ENCODE assay signal across 1 cellular context in the genomic region with DNA sequence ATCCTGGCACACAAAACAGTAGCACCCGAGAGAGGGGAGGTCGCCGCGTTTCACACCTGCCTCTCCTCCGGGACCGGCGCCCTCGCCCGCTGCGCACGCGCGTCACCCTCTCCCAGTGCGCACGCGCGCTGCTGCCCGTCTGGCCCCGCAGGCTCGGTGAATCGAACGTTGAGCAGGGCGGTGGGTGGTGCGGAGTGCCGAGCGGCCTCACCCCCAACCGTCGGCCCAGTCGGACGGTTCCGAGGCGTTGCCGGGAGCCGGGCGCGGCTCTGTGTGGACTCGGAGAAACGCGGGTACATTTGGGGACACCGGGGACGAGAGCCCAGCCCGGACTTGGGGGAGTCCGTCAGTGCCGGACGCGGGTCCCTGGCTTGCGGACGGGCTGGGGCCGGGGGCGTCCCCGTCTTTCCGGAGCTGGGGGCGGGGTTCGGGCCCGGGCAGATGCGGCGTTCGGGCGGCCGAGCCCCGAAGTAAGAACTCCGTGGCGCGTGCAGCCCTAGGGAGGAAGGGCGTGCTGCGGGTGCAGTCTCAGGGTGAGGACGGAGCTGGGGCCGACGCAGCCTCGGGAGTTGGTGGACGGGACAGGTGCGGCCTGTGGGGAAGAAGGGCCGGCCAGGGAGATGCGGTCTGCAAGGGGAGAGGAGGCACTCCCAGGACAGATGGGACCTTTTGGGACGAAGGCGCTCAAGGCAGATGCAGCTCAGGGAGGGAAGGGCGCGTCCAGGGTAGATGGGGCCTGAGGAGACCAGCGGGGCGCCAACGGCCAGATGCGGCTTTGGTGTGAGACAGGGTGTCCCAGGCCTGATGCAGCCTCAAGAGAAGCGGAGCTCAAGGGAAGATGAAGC.
TF ChIP-seq lines count a peak whose summit lies in the region.

A gene with protein sequence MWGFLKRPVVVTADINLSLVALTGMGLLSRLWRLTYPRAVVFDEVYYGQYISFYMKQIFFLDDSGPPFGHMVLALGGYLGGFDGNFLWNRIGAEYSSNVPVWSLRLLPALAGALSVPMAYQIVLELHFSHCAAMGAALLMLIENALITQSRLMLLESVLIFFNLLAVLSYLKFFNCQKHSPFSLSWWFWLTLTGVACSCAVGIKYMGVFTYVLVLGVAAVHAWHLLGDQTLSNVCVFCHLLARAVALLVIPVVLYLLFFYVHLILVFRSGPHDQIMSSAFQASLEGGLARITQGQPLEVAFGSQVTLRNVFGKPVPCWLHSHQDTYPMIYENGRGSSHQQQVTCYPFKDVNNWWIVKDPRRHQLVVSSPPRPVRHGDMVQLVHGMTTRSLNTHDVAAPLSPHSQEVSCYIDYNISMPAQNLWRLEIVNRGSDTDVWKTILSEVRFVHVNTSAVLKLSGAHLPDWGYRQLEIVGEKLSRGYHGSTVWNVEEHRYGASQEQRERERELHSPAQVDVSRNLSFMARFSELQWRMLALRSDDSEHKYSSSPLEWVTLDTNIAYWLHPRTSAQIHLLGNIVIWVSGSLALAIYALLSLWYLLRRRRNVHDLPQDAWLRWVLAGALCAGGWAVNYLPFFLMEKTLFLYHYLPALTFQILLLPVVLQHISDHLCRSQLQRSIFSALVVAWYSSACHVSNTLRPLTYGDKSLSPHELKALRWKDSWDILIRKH (plus strand): TSS at position 138 of the 845 bp plus-strand sequence. CDS start 1,301 bp downstream, outside the sequence.

TF ChIP-seq in K562, 482 proteins besides CTCF, POLR2A, EP300 and RAD21 (continued from another document and continues in another):
- TF ChIP-seq, protein P1, sequence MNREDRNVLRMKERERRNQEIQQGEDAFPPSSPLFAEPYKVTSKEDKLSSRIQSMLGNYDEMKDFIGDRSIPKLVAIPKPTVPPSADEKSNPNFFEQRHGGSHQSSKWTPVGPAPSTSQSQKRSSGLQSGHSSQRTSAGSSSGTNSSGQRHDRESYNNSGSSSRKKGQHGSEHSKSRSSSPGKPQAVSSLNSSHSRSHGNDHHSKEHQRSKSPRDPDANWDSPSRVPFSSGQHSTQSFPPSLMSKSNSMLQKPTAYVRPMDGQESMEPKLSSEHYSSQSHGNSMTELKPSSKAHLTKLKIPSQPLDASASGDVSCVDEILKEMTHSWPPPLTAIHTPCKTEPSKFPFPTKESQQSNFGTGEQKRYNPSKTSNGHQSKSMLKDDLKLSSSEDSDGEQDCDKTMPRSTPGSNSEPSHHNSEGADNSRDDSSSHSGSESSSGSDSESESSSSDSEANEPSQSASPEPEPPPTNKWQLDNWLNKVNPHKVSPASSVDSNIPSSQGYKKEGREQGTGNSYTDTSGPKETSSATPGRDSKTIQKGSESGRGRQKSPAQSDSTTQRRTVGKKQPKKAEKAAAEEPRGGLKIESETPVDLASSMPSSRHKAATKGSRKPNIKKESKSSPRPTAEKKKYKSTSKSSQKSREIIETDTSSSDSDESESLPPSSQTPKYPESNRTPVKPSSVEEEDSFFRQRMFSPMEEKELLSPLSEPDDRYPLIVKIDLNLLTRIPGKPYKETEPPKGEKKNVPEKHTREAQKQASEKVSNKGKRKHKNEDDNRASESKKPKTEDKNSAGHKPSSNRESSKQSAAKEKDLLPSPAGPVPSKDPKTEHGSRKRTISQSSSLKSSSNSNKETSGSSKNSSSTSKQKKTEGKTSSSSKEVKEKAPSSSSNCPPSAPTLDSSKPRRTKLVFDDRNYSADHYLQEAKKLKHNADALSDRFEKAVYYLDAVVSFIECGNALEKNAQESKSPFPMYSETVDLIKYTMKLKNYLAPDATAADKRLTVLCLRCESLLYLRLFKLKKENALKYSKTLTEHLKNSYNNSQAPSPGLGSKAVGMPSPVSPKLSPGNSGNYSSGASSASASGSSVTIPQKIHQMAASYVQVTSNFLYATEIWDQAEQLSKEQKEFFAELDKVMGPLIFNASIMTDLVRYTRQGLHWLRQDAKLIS (CRISPR knock-in tag; IDR thresholded peaks at IDR 0.05): peak; percentile 80
- no peak for TF ChIP-seq POLR2AphosphoS2 (IDR thresholded peaks at IDR 0.05; ENCODE audit: low read length)
- TF ChIP-seq, protein P2, sequence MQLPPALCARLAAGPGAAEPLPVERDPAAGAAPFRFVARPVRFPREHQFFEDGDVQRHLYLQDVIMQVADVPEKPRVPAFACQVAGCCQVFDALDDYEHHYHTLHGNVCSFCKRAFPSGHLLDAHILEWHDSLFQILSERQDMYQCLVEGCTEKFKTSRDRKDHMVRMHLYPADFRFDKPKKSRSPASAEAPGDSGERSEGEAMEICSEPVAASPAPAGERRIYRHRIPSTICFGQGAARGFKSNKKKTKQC (CRISPR knock-in tag; IDR thresholded peaks at IDR 0.05): no peak
- TF ChIP-seq, protein P3, sequence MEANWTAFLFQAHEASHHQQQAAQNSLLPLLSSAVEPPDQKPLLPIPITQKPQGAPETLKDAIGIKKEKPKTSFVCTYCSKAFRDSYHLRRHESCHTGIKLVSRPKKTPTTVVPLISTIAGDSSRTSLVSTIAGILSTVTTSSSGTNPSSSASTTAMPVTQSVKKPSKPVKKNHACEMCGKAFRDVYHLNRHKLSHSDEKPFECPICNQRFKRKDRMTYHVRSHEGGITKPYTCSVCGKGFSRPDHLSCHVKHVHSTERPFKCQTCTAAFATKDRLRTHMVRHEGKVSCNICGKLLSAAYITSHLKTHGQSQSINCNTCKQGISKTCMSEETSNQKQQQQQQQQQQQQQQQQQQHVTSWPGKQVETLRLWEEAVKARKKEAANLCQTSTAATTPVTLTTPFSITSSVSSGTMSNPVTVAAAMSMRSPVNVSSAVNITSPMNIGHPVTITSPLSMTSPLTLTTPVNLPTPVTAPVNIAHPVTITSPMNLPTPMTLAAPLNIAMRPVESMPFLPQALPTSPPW (CRISPR knock-in tag; IDR thresholded peaks at IDR 0.05): peak; percentile 75
- TF ChIP-seq ZNF408 (CRISPR knock-in tag; IDR thresholded peaks at IDR 0.05; ENCODE audit: low read depth): no peak
- TF ChIP-seq NONO (IDR thresholded peaks at IDR 0.05; ENCODE audit: low read depth in 2 of 2, low read length in 1 of 2): peak in 1 of 2 experiments; percentile 81; a peak in 1 of 4 replicates
- TF ChIP-seq, protein P4, sequence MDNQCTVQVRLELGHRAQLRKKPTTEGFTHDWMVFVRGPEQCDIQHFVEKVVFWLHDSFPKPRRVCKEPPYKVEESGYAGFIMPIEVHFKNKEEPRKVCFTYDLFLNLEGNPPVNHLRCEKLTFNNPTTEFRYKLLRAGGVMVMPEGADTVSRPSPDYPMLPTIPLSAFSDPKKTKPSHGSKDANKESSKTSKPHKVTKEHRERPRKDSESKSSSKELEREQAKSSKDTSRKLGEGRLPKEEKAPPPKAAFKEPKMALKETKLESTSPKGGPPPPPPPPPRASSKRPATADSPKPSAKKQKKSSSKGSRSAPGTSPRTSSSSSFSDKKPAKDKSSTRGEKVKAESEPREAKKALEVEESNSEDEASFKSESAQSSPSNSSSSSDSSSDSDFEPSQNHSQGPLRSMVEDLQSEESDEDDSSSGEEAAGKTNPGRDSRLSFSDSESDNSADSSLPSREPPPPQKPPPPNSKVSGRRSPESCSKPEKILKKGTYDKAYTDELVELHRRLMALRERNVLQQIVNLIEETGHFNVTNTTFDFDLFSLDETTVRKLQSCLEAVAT (IDR thresholded peaks at IDR 0.05): peak in 1 of 2 experiments; percentile 100; a peak in 2 of 4 replicates
- no peak for TF ChIP-seq ZNF23 (CRISPR knock-in tag; IDR thresholded peaks at IDR 0.05)
- TF ChIP-seq DMBX1 (CRISPR knock-in tag; IDR thresholded peaks at IDR 0.05; ENCODE audit: borderline replicate concordance): no peak
- TF ChIP-seq ZNF551 (CRISPR knock-in tag; IDR thresholded peaks at IDR 0.05): no peak
- TF ChIP-seq, protein P5, sequence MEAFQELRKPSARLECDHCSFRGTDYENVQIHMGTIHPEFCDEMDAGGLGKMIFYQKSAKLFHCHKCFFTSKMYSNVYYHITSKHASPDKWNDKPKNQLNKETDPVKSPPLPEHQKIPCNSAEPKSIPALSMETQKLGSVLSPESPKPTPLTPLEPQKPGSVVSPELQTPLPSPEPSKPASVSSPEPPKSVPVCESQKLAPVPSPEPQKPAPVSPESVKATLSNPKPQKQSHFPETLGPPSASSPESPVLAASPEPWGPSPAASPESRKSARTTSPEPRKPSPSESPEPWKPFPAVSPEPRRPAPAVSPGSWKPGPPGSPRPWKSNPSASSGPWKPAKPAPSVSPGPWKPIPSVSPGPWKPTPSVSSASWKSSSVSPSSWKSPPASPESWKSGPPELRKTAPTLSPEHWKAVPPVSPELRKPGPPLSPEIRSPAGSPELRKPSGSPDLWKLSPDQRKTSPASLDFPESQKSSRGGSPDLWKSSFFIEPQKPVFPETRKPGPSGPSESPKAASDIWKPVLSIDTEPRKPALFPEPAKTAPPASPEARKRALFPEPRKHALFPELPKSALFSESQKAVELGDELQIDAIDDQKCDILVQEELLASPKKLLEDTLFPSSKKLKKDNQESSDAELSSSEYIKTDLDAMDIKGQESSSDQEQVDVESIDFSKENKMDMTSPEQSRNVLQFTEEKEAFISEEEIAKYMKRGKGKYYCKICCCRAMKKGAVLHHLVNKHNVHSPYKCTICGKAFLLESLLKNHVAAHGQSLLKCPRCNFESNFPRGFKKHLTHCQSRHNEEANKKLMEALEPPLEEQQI (IDR thresholded peaks at IDR 0.05): no peak
- TF ChIP-seq, protein P6, sequence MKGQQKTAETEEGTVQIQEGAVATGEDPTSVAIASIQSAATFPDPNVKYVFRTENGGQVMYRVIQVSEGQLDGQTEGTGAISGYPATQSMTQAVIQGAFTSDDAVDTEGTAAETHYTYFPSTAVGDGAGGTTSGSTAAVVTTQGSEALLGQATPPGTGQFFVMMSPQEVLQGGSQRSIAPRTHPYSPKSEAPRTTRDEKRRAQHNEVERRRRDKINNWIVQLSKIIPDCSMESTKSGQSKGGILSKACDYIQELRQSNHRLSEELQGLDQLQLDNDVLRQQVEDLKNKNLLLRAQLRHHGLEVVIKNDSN (CRISPR knock-in tag; IDR thresholded peaks at IDR 0.05): no peak
- peak; percentile 60; the same call in 1 of the 2 replicates for TF ChIP-seq KLF1 (tag; IDR thresholded peaks at IDR 0.05)
- TF ChIP-seq, protein P7, sequence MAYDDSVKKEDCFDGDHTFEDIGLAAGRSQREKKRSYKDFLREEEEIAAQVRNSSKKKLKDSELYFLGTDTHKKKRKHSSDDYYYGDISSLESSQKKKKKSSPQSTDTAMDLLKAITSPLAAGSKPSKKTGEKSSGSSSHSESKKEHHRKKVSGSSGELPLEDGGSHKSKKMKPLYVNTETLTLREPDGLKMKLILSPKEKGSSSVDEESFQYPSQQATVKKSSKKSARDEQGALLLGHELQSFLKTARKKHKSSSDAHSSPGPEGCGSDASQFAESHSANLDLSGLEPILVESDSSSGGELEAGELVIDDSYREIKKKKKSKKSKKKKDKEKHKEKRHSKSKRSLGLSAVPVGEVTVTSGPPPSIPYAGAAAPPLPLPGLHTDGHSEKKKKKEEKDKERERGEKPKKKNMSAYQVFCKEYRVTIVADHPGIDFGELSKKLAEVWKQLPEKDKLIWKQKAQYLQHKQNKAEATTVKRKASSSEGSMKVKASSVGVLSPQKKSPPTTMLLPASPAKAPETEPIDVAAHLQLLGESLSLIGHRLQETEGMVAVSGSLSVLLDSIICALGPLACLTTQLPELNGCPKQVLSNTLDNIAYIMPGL (CRISPR knock-in tag; IDR thresholded peaks at IDR 0.05): 0 out of 2 replicates have a peak, but pooled peaks have one; percentile 61
- no peak for TF ChIP-seq ZNF165 (CRISPR knock-in tag; IDR thresholded peaks at IDR 0.05; ENCODE audit: borderline replicate concordance)
- TF ChIP-seq, protein P8, sequence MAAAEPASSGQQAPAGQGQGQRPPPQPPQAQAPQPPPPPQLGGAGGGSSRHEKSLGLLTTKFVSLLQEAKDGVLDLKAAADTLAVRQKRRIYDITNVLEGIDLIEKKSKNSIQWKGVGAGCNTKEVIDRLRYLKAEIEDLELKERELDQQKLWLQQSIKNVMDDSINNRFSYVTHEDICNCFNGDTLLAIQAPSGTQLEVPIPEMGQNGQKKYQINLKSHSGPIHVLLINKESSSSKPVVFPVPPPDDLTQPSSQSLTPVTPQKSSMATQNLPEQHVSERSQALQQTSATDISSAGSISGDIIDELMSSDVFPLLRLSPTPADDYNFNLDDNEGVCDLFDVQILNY (CRISPR knock-in tag; IDR thresholded peaks at IDR 0.05): no peak
- no peak for TF ChIP-seq ZNF780A (CRISPR knock-in tag; IDR thresholded peaks at IDR 0.05)
- no peak for TF ChIP-seq TCFL5 (CRISPR knock-in tag; conservative IDR thresholded peaks at IDR 0.05)
- no peak for TF ChIP-seq SNRNP70 (optimal IDR thresholded peaks at IDR 0.05; ENCODE audit: low read depth, low read length)
- no peak for TF ChIP-seq NFATC3 (IDR thresholded peaks at IDR 0.05)
- TF ChIP-seq RFX7 (CRISPR knock-in tag; IDR thresholded peaks at IDR 0.05): no peak
- no peak for TF ChIP-seq ZNF507 (tag; conservative IDR thresholded peaks at IDR 0.05)
- TF ChIP-seq, protein P9, sequence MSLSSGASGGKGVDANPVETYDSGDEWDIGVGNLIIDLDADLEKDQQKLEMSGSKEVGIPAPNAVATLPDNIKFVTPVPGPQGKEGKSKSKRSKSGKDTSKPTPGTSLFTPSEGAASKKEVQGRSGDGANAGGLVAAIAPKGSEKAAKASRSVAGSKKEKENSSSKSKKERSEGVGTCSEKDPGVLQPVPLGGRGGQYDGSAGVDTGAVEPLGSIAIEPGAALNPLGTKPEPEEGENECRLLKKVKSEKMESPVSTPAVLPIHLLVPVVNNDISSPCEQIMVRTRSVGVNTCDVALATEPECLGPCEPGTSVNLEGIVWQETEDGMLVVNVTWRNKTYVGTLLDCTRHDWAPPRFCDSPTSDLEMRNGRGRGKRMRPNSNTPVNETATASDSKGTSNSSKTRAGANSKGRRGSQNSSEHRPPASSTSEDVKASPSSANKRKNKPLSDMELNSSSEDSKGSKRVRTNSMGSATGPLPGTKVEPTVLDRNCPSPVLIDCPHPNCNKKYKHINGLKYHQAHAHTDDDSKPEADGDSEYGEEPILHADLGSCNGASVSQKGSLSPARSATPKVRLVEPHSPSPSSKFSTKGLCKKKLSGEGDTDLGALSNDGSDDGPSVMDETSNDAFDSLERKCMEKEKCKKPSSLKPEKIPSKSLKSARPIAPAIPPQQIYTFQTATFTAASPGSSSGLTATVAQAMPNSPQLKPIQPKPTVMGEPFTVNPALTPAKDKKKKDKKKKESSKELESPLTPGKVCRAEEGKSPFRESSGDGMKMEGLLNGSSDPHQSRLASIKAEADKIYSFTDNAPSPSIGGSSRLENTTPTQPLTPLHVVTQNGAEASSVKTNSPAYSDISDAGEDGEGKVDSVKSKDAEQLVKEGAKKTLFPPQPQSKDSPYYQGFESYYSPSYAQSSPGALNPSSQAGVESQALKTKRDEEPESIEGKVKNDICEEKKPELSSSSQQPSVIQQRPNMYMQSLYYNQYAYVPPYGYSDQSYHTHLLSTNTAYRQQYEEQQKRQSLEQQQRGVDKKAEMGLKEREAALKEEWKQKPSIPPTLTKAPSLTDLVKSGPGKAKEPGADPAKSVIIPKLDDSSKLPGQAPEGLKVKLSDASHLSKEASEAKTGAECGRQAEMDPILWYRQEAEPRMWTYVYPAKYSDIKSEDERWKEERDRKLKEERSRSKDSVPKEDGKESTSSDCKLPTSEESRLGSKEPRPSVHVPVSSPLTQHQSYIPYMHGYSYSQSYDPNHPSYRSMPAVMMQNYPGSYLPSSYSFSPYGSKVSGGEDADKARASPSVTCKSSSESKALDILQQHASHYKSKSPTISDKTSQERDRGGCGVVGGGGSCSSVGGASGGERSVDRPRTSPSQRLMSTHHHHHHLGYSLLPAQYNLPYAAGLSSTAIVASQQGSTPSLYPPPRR (CRISPR knock-in tag; IDR thresholded peaks at IDR 0.05; ENCODE audit: borderline replicate concordance): 0 out of 2 replicates have a peak, but pooled peaks have one; percentile 46
- no peak for TF ChIP-seq TAF9B (IDR thresholded peaks at IDR 0.05; ENCODE audit: partially characterized antibody)
- no peak for TF ChIP-seq ZNF347 (CRISPR knock-in tag; IDR thresholded peaks at IDR 0.05; ENCODE audit: low read depth)
- no peak for TF ChIP-seq PTTG1 (tag; IDR thresholded peaks at IDR 0.05; ENCODE audit: low read depth)
- no peak for TF ChIP-seq GABPB2 (CRISPR knock-in tag; conservative IDR thresholded peaks at IDR 0.05)
